Comparison of ENCODE assay signal across 18 cellular contexts in genomic region chr19:41479757-41480191, GRCh38. TPM values are rescaled to one million over a fixed set of nuclear protein-coding genes. Genes with fewer than 3 reads are reported as not detected.
DNase-seq lines count a peak whose midpoint lies in the region; ATAC-seq, FAIRE-seq and TF ChIP-seq lines count a peak whose summit lies in the region.
"Had no signal": no experiment of that assay in that cellular context is flagged by ENCODE, and none has a peak within 500 bp of the region (broad histone marks: within the 10 kb centered on the region; RNA-seq: fewer than 3 reads in every experiment).

No MANE protein-coding gene starts in this region.

- dilution Hi-C loops in endothelial cell of umbilical vein (cut with MboI; ENCODE audit: extremely low pct_ligation_motif_present, low sequenced_read_pairs), result no loop called here

- ATAC-seq in A549 (peak in 1 of 2 experiments; percentile 53; a peak in 3 of 6 replicates), lung (ENCODE audit: insufficient read depth, low FRiP score) (peak; percentile 44), GM21737 (IDR thresholded peaks at IDR 0.05; ENCODE audit: unreplicated experiment) (no peak), HG02571 (IDR thresholded peaks at IDR 0.05; ENCODE audit: unreplicated experiment) (no peak)
- ATAC-seq: stimulated activated naive CD8-positive, alpha-beta T cell treated with anti-CD3 and anti-CD28 coated beads, Interleukin-15, amount 100 ng/mL, for 72 hours had no signal

- peaks cover 29% of the 10 kb centered on the region for H3K79me2 ChIP-seq in endothelial cell of umbilical vein (ENCODE audit: control insufficient read depth, insufficient read depth, low read length)

- TF ChIP-seq CTCF in A549 (IDR thresholded peaks at IDR 0.05), result no peak
- TF ChIP-seq CTCF in NB4 (IDR thresholded peaks at IDR 0.05; ENCODE audit: low read depth, low read length), result no peak
- TF ChIP-seq CTCF in endothelial cell of umbilical vein (IDR thresholded peaks at IDR 0.05; ENCODE audit: extremely low read depth in 1 of 2, insufficient read depth in 1 of 2, low read depth in 1 of 2, low read length in 2 of 2), result no peak
- TF ChIP-seq CTCF in lung (IDR thresholded peaks at IDR 0.05; ENCODE audit: control extremely low read depth, extremely low read depth), result no peak

- H3K27me3 ChIP-seq in endothelial cell of umbilical vein (ENCODE audit: control insufficient read depth in 2 of 2, insufficient read depth in 2 of 2, low read length in 2 of 2) (peaks cover under 1 to 3% of the 10 kb centered on the region in 2 experiments), lung (ENCODE audit: control insufficient read depth, insufficient read depth) (no peaks in the 10 kb centered on the region)

- no peak for TF ChIP-seq RAD21 in A549 (conservative IDR thresholded peaks at IDR 0.05 in 1 of 2, IDR thresholded peaks at IDR 0.05 in 1 of 2)

- H3K9me3 ChIP-seq in A549 (peaks cover 37% of the 10 kb centered on the region), endothelial cell of umbilical vein (replicated peaks; ENCODE audit: control insufficient read depth, insufficient read depth, low read length) (no peaks in the 10 kb centered on the region), lung (ENCODE audit: control insufficient read depth in 2 of 2, insufficient read depth in 1 of 2, low read length in 1 of 2) (no peaks in the 10 kb centered on the region)

- no peaks in the 10 kb centered on the region for H3K4me1 ChIP-seq in A549
- peaks cover 37% of the 10 kb centered on the region for H3K4me1 ChIP-seq in endothelial cell of umbilical vein (ENCODE audit: control insufficient read depth, extremely low read depth, insufficient read depth, low read length)
- H3K4me1 ChIP-seq in lung (ENCODE audit: control insufficient read depth in 2 of 2, insufficient read depth in 2 of 2, low read length in 2 of 2), result peaks cover 0 to 18% of the 10 kb centered on the region in 2 donors

- H3K9ac ChIP-seq in endothelial cell of umbilical vein (replicated peaks; ENCODE audit: extremely low read depth, insufficient read depth, low read length), result peak overlapping the region; percentile 99

- POLR2A ChIA-PET in A549 (lab: Yijun Ruan, JAX), result interaction anchor here (1.2 kb wide), 1 partner anchor 41 kb away, joined by 3 read pairs; no protein-coding TSS in a partner anchor
- POLR2A ChIA-PET in endothelial cell of umbilical vein (lab: Charles Lee), result interaction anchor here (0.8 to 2.6 kb wide), 7 partner anchors 23 to 69 kb away, joined by 3 to 38 read pairs (median 5); no protein-coding TSS in a partner anchor

- H3K4me2 ChIP-seq in A549, result no peak overlapping the region
- H3K4me2 ChIP-seq in endothelial cell of umbilical vein (ENCODE audit: insufficient read depth, low read length), result peak overlapping the region; percentile 98

- H4K20me1 ChIP-seq in endothelial cell of umbilical vein (replicated peaks; ENCODE audit: control insufficient read depth, extremely low read depth, insufficient read depth, low read length), result no peaks in the 10 kb centered on the region

- peak; percentile 91 for FAIRE-seq in A549 (lab: Jason Lieb, UNC)
- FAIRE-seq in endothelial cell of umbilical vein (lab: Jason Lieb, UNC), result no peak

- no peaks in the 10 kb centered on the region for H3K9me1 ChIP-seq in endothelial cell of umbilical vein (replicated peaks; ENCODE audit: control insufficient read depth, extremely low read depth, insufficient read depth, low read length)

- 40% methylated on average over 8 of the region's 8 CpGs for WGBS in A549 (ENCODE audit: missing lambda C conversion rate)
- WGBS in lung, 2 donors, result 57 to 67% methylated on average over 8 of the region's 8 CpGs

- no peak overlapping the region for H3K4me3 ChIP-seq in A549
- H3K4me3 ChIP-seq in NB4 (ENCODE audit: low read depth, low read length), result peak overlapping the region; percentile 36
- H3K4me3 ChIP-seq in endothelial cell of umbilical vein (replicated peaks in 1 of 3; ENCODE audit: insufficient read depth in 1 of 3, low read depth in 1 of 3, low read length in 3 of 3), result peak overlapping the region in 2 of 3 experiments; percentile 56 to 98
- H3K4me3 ChIP-seq in lung, result no peak overlapping the region

- intact Hi-C loops in endothelial cell of umbilical vein (cut with micrococcal nuclease), result loop anchor here (1.0 kb wide), 4 partner anchors 23 to 154 kb away; no protein-coding TSS in a partner anchor

- no peaks in the 10 kb centered on the region for H3K36me3 ChIP-seq in endothelial cell of umbilical vein (ENCODE audit: control insufficient read depth in 2 of 2, extremely low read depth in 1 of 2, insufficient read depth in 2 of 2, low read length in 2 of 2)
- no peaks in the 10 kb centered on the region for H3K36me3 ChIP-seq in lung (ENCODE audit: control insufficient read depth in 2 of 2, insufficient read depth in 2 of 2, low read length in 2 of 2)

- no TSS peak for BruUV-seq in endothelial cell of umbilical vein (replicated peaks; lab: Mats Ljungman, UMichigan)

- TF ChIP-seq EP300 in A549 (IDR thresholded peaks at IDR 0.05), result no peak

- H3K27ac ChIP-seq in A549 (no peak overlapping the region), endothelial cell of umbilical vein (ENCODE audit: insufficient read depth, low read depth, low read length) (peak overlapping the region; percentile 97), lung (ENCODE audit: low read depth in 1 of 2, low read length in 1 of 2) (peak overlapping the region; percentile 53 to 70)

- DNase-seq in A549 (ENCODE audit: low read depth in 1 of 2, low spot score in 1 of 2) (peak in 1 of 2 experiments; percentile 41), NB4 (ENCODE audit: low read depth) (peak; percentile 82), endothelial cell of umbilical vein (ENCODE audit: low read depth, low spot score) (peak; percentile 98), lung (ENCODE audit: low spot score) (peak; percentile 38), NCI-H128 (lab: John Stamatoyannopoulos, UW; ENCODE audit: unreplicated experiment) (no peak), foreskin melanocyte (no peak)
- DNase-seq: activated T-cell treated with anti-CD3 and anti-CD28 coated beads for 4 hours; effector memory CD4-positive, alpha-beta T cell; Karpas-422; NCI-H510A; SHP77 treated with DMSO at 0.1 percent for 48 hours; stimulated activated naive CD8-positive, alpha-beta T cell treated with anti-CD3 and anti-CD28 coated beads, Interleukin-15, amount 100 ng/mL, for 72 hours had no signal

- CTCF ChIA-PET in A549 (lab: Yijun Ruan, JAX), result interaction anchor here (0.5 to 6.1 kb wide), 7 partner anchors 18 to 702 kb away, joined by 3 to 45 read pairs (median 6); partner anchors contain the start of gene RAB4B
- CTCF ChIA-PET in endothelial cell of umbilical vein (lab: Charles Lee), result interaction anchor here (0.8 to 4.8 kb wide), 14 partner anchors 17 to 144 kb away, joined by 3 to 42 read pairs (median 4); partner anchors contain the start of gene DMAC2

- peak overlapping the region; percentile 53 for H2AFZ ChIP-seq in endothelial cell of umbilical vein (ENCODE audit: low read depth, low read length)

- TF ChIP-seq POLR2A in A549 (IDR thresholded peaks at IDR 0.05; ENCODE audit: low read length) (no peak), NB4 (IDR thresholded peaks at IDR 0.05; ENCODE audit: extremely low read depth, insufficient read length) (no peak), endothelial cell of umbilical vein (IDR thresholded peaks at IDR 0.05; ENCODE audit: low read depth, low read length) (peak; percentile 96)

RNA-seq across cellular contexts. Expression of gene ERICH4, which starts 36.8 kb away (rescaled TPM):
- 0.24 and 0.26 TPM in 2 replicates for polyA plus RNA-seq in A549 (2011; rRNA removed)
- polyA plus RNA-seq in A549 (2012; cell fraction: cytosol; rRNA removed), result not detected in 2 replicates
- not detected in 2 replicates for polyA plus RNA-seq in A549 (2012; cell fraction: nucleus; rRNA removed)
- polyA plus RNA-seq in A549 (2017; fragmentation: RNase III; extraction: RNeasy Plus Mini Kit Qiagen cat#74134 plus additional on column Dnase treatment), result 0.10 TPM in 1 of 3 replicates, not detected in the others
- not detected in 2 replicates for polyA minus RNA-seq in A549 (2011; rRNA and poly(A)+ RNA removed)
- not detected in 2 replicates for total RNA-seq in endothelial cell of umbilical vein
- not detected in 2 replicates for polyA plus RNA-seq in endothelial cell of umbilical vein
- polyA plus RNA-seq in endothelial cell of umbilical vein (2011; cell fraction: cytosol; rRNA removed), result not detected in 2 replicates
- not detected in 2 replicates for polyA plus RNA-seq in endothelial cell of umbilical vein (2011; cell fraction: nucleus; rRNA removed)
- polyA plus RNA-seq in endothelial cell of umbilical vein (2012), result not detected in 2 replicates
- not detected in 2 replicates for polyA minus RNA-seq in endothelial cell of umbilical vein
- polyA minus RNA-seq in endothelial cell of umbilical vein (2011; cell fraction: cytosol; rRNA and poly(A)+ RNA removed), result not detected
- not detected in 2 replicates for polyA minus RNA-seq in endothelial cell of umbilical vein (2011; cell fraction: nucleus; rRNA and poly(A)+ RNA removed)
- not detected for total RNA-seq in lung
- polyA plus RNA-seq in lung, result under 1 TPM in 1 of 2 donors, not detected in 1; 0.16 TPM
- total RNA-seq: mesothelial cell of epicardium, progenitor cell of endocrine pancreas had no signal
- polyA plus RNA-seq: adipose tissue, BJ had no signal

RNA-seq across cellular contexts. Expression of gene DMAC2, which starts 40.1 kb away (rescaled TPM):
- polyA plus RNA-seq in A549 (2011; rRNA removed), result 128 and 132 TPM in 2 replicates
- 209 and 231 TPM in 2 replicates for polyA plus RNA-seq in A549 (2012; cell fraction: cytosol; rRNA removed)
- 177 and 189 TPM in 2 replicates for polyA plus RNA-seq in A549 (2012; cell fraction: nucleus; rRNA removed)
- 155 to 161 TPM (median 158 TPM) in 3 replicates for polyA plus RNA-seq in A549 (2017; fragmentation: RNase III; extraction: RNeasy Plus Mini Kit Qiagen cat#74134 plus additional on column Dnase treatment)
- 111 and 120 TPM in 2 replicates for polyA minus RNA-seq in A549 (2011; rRNA and poly(A)+ RNA removed)
- total RNA-seq in endothelial cell of umbilical vein, result 63.2 and 65.4 TPM in 2 replicates
- polyA plus RNA-seq in endothelial cell of umbilical vein, result 124 and 137 TPM in 2 replicates
- 110 and 114 TPM in 2 replicates for polyA plus RNA-seq in endothelial cell of umbilical vein (2011; cell fraction: cytosol; rRNA removed)
- polyA plus RNA-seq in endothelial cell of umbilical vein (2011; cell fraction: nucleus; rRNA removed), result 48.6 and 56.2 TPM in 2 replicates
- 68.5 and 73.4 TPM in 2 replicates for polyA plus RNA-seq in endothelial cell of umbilical vein (2012)
- 63.9 and 76.2 TPM in 2 replicates for polyA minus RNA-seq in endothelial cell of umbilical vein
- 22.8 TPM for polyA minus RNA-seq in endothelial cell of umbilical vein (2011; cell fraction: cytosol; rRNA and poly(A)+ RNA removed)
- polyA minus RNA-seq in endothelial cell of umbilical vein (2011; cell fraction: nucleus; rRNA and poly(A)+ RNA removed), result 14.6 and 16.3 TPM in 2 replicates
- total RNA-seq in lung, result 10 to 100 TPM; 25.5 to 51.4 TPM
- polyA plus RNA-seq in lung, result 10 to 100 TPM; 46.2 to 51.7 TPM

RNA-seq across cellular contexts. Expression of gene B3GNT8, which starts 52.6 kb away (rescaled TPM):
- not detected in 2 replicates for polyA plus RNA-seq in A549 (2011; rRNA removed)
- 0.04 TPM in 1 of 2 replicates, not detected in the other for polyA plus RNA-seq in A549 (2012; cell fraction: cytosol; rRNA removed)
- polyA plus RNA-seq in A549 (2012; cell fraction: nucleus; rRNA removed), result 0.11 and 0.29 TPM in 2 replicates
- 0.11 to 0.20 TPM in 2 of 3 replicates, not detected in the other for polyA plus RNA-seq in A549 (2017; fragmentation: RNase III; extraction: RNeasy Plus Mini Kit Qiagen cat#74134 plus additional on column Dnase treatment)
- polyA minus RNA-seq in A549 (2011; rRNA and poly(A)+ RNA removed), result not detected in 2 replicates
- total RNA-seq in endothelial cell of umbilical vein, result 6.5 and 7.6 TPM in 2 replicates
- polyA plus RNA-seq in endothelial cell of umbilical vein, result 3.6 and 4.1 TPM in 2 replicates
- 1.7 and 1.9 TPM in 2 replicates for polyA plus RNA-seq in endothelial cell of umbilical vein (2011; cell fraction: cytosol; rRNA removed)
- 0.61 and 1.1 TPM in 2 replicates for polyA plus RNA-seq in endothelial cell of umbilical vein (2011; cell fraction: nucleus; rRNA removed)
- 4.0 and 4.3 TPM in 2 replicates for polyA plus RNA-seq in endothelial cell of umbilical vein (2012)
- polyA minus RNA-seq in endothelial cell of umbilical vein, result 0.70 and 1.8 TPM in 2 replicates
- polyA minus RNA-seq in endothelial cell of umbilical vein (2011; cell fraction: cytosol; rRNA and poly(A)+ RNA removed), result not detected
- polyA minus RNA-seq in endothelial cell of umbilical vein (2011; cell fraction: nucleus; rRNA and poly(A)+ RNA removed), result 1.3 and 1.5 TPM in 2 replicates
- total RNA-seq in lung, result 10 to 100 TPM in 1 of 2 donors, 1 to 10 TPM in 1; 6.2 to 30.5 TPM
- polyA plus RNA-seq in lung, result 10 to 100 TPM; 35.1 to 39.0 TPM

Comparison
In these comparisons a context has a peak if more than half of its experiments do, and no peak if none do; other contexts are left out.
1. DNase-seq: peak in NB4 (single experiment), endothelial cell of umbilical vein (single experiment) and lung (single experiment); none in NCI-H128 (single experiment) and foreskin melanocyte (single experiment).
2. H3K27ac ChIP-seq: peak in endothelial cell of umbilical vein (single experiment) and lung (2 of 2); none in A549 (0 of 2).
3. H3K4me3 ChIP-seq: peak in NB4 (single experiment) and endothelial cell of umbilical vein (2 of 3); none in A549 (single experiment) and lung (single experiment).